8 cellular contexts compared by ENCODE assay signal in genomic region chr12:122526683-122527477, GRCh38. TPM values are rescaled to one million over a fixed set of nuclear protein-coding genes. Genes with fewer than 3 reads are reported as not detected.
DNase-seq lines count a peak whose midpoint lies in the region; ATAC-seq lines count a peak whose summit lies in the region.

Gene KNTC1, plus strand, starts transcription at chr12:122527249. Its CDS starts 2,815 bp downstream, at chr12:122530064.
Gene RSRC2, minus strand, starts transcription at chr12:122526936. Its CDS starts 83 bp downstream, at chr12:122526853.

- peaks cover 33% of the 10 kb centered on the region for H3K4me1 Mint-ChIP-seq in activated CD4-positive, alpha-beta T cell treated with anti-CD3 and anti-CD28 coated beads, Interleukin-2, amount 10 ng/mL, durations not matched to agents 7 days and 5 days

- POLR2A ChIA-PET in activated CD4-positive, alpha-beta T cell treated with anti-CD3 and anti-CD28 coated beads, Interleukin-2, amount 10 ng/mL, durations not matched to agents 7 days and 5 days (lab: Charles Lee) = interaction anchor here (0.6 to 2.1 kb wide), 4 partner anchors 23 to 668 kb away, joined by 3 to 25 read pairs (median 4); partner anchors contain the start of gene ZCCHC8

- DNase-seq in C1 segment of cervical spinal cord (lab: John Stamatoyannopoulos, UW) (peak; percentile 88 to 100 (median 98)), NCI-H69 (lab: John Stamatoyannopoulos, UW) (peak; percentile 100), dedifferentiated amniotic fluid mesenchymal stem cell (ENCODE audit: extremely low spot score) (peak; percentile 100), left kidney (ENCODE audit: low read depth, low spot score) (peak; percentile 100)
- peak; percentile 100 for DNase-seq in activated CD4-positive, alpha-beta T cell treated with anti-CD3 and anti-CD28 coated beads, Interleukin-2, amount 10 ng/mL, durations not matched to agents 7 days and 5 days
- DNase-seq in stimulated activated CD4-positive, alpha-beta T cell treated with anti-CD3 and anti-CD28 coated beads, Interleukin-2, amount 100 ng/mL, for 24 hours = peak; percentile 96 to 98

- no peaks in the 10 kb centered on the region for H3K27me3 Mint-ChIP-seq in activated CD4-positive, alpha-beta T cell treated with anti-CD3 and anti-CD28 coated beads, Interleukin-2, amount 10 ng/mL, durations not matched to agents 7 days and 5 days

- H3K4me3 Mint-ChIP-seq in activated CD4-positive, alpha-beta T cell treated with anti-CD3 and anti-CD28 coated beads, Interleukin-2, amount 10 ng/mL, durations not matched to agents 7 days and 5 days = no peak within 1 kb of the TSS

- ATAC-seq in GM19351 (IDR thresholded peaks at IDR 0.05; ENCODE audit: unreplicated experiment) = peak; percentile 83
- peak; percentile 93 for ATAC-seq in HG03520 (IDR thresholded peaks at IDR 0.05; ENCODE audit: unreplicated experiment)

- no peaks in the 10 kb centered on the region for H3K9me3 Mint-ChIP-seq in activated CD4-positive, alpha-beta T cell treated with anti-CD3 and anti-CD28 coated beads, Interleukin-2, amount 10 ng/mL, durations not matched to agents 7 days and 5 days

- H3K36me3 Mint-ChIP-seq in activated CD4-positive, alpha-beta T cell treated with anti-CD3 and anti-CD28 coated beads, Interleukin-2, amount 10 ng/mL, durations not matched to agents 7 days and 5 days (ENCODE audit: low read depth) = peaks cover 51% of the 10 kb centered on the region

- CTCF ChIA-PET in activated CD4-positive, alpha-beta T cell treated with anti-CD3 and anti-CD28 coated beads, Interleukin-2, amount 10 ng/mL, durations not matched to agents 7 days and 5 days (lab: Charles Lee) = interaction anchor here (0.6 to 2.1 kb wide), 6 partner anchors 19 to 643 kb away, joined by 3 to 8 read pairs (median 3); partner anchors contain the start of gene ZCCHC8

- no peak within 1 kb of the TSS for H3K27ac Mint-ChIP-seq in activated CD4-positive, alpha-beta T cell treated with anti-CD3 and anti-CD28 coated beads, Interleukin-2, amount 10 ng/mL, durations not matched to agents 7 days and 5 days

RNA-seq across cellular contexts. Expression of gene KNTC1, which starts in this region (rescaled TPM):
- 100 to 1,000 TPM; 124 to 136 TPM for total RNA-seq in activated CD4-positive, alpha-beta T cell treated with anti-CD3 and anti-CD28 coated beads, Interleukin-2, amount 10 ng/mL, durations not matched to agents 7 days and 5 days

RNA-seq across cellular contexts. Expression of gene RSRC2, which starts in this region (rescaled TPM):
- total RNA-seq in activated CD4-positive, alpha-beta T cell treated with anti-CD3 and anti-CD28 coated beads, Interleukin-2, amount 10 ng/mL, durations not matched to agents 7 days and 5 days = 10 to 100 TPM; 79.6 to 82.3 TPM

Comparison
In these comparisons a context has a peak if more than half of its experiments do, and no peak if none do; other contexts are left out.
1. Peak in every context shown above with its lines: DNase-seq and ATAC-seq.